In the genomic region with DNA sequence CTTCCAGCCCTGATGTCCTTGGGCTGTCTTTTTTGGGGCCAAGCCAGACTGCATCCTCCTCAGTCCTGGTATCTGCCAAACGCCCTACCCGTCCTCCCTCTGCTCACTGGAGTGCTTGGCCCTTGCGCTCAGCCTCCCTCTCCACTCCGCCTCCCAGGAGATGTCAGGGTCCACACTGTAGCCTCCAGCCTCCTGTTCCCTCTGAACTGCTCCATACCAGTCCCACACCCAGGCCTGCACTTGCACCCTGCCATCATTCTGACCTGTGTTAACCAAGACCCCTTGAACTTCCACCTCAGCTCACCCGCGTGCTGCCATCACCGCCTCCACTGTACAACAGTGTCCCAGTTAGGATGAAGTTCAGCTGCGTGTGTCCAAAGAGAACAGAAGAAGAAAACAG, we compare ENCODE assay signal across 1 cellular context.
TF ChIP-seq lines count a peak whose summit lies in the region.

No MANE protein-coding gene starts in this region.

TF ChIP-seq in HCT116, 20 proteins besides CTCF, POLR2A, EP300 and RAD21 (continued from another document):
- TF ChIP-seq, protein P1, sequence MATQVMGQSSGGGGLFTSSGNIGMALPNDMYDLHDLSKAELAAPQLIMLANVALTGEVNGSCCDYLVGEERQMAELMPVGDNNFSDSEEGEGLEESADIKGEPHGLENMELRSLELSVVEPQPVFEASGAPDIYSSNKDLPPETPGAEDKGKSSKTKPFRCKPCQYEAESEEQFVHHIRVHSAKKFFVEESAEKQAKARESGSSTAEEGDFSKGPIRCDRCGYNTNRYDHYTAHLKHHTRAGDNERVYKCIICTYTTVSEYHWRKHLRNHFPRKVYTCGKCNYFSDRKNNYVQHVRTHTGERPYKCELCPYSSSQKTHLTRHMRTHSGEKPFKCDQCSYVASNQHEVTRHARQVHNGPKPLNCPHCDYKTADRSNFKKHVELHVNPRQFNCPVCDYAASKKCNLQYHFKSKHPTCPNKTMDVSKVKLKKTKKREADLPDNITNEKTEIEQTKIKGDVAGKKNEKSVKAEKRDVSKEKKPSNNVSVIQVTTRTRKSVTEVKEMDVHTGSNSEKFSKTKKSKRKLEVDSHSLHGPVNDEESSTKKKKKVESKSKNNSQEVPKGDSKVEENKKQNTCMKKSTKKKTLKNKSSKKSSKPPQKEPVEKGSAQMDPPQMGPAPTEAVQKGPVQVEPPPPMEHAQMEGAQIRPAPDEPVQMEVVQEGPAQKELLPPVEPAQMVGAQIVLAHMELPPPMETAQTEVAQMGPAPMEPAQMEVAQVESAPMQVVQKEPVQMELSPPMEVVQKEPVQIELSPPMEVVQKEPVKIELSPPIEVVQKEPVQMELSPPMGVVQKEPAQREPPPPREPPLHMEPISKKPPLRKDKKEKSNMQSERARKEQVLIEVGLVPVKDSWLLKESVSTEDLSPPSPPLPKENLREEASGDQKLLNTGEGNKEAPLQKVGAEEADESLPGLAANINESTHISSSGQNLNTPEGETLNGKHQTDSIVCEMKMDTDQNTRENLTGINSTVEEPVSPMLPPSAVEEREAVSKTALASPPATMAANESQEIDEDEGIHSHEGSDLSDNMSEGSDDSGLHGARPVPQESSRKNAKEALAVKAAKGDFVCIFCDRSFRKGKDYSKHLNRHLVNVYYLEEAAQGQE (IDR thresholded peaks at IDR 0.05; ENCODE audit: low read depth): no peak
- TF ChIP-seq SIN3A (IDR thresholded peaks at IDR 0.05; ENCODE audit: low read depth): no peak
- TF ChIP-seq ELF1 (IDR thresholded peaks at IDR 0.05; ENCODE audit: borderline replicate concordance, low read depth): no peak
- TF ChIP-seq, protein P2, sequence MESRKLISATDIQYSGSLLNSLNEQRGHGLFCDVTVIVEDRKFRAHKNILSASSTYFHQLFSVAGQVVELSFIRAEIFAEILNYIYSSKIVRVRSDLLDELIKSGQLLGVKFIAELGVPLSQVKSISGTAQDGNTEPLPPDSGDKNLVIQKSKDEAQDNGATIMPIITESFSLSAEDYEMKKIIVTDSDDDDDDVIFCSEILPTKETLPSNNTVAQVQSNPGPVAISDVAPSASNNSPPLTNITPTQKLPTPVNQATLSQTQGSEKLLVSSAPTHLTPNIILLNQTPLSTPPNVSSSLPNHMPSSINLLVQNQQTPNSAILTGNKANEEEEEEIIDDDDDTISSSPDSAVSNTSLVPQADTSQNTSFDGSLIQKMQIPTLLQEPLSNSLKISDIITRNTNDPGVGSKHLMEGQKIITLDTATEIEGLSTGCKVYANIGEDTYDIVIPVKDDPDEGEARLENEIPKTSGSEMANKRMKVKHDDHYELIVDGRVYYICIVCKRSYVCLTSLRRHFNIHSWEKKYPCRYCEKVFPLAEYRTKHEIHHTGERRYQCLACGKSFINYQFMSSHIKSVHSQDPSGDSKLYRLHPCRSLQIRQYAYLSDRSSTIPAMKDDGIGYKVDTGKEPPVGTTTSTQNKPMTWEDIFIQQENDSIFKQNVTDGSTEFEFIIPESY (IDR thresholded peaks at IDR 0.05; ENCODE audit: extremely low read depth, insufficient replicate concordance, low read length): no peak
- no peak for TF ChIP-seq SP1 (IDR thresholded peaks at IDR 0.05; ENCODE audit: low read depth)
- no peak for TF ChIP-seq ZFX (IDR thresholded peaks at IDR 0.05)
- no peak for TF ChIP-seq EZH2phosphoT487 (IDR thresholded peaks at IDR 0.05; ENCODE audit: borderline replicate concordance)
- TF ChIP-seq POLR2AphosphoS5 (IDR thresholded peaks at IDR 0.05; ENCODE audit: low read depth, low read length): no peak
- TF ChIP-seq FOSL1 (IDR thresholded peaks at IDR 0.05; ENCODE audit: low read depth): no peak
- TF ChIP-seq EZH2 (IDR thresholded peaks at IDR 0.05): no peak
